Comparison of ENCODE assay signal across 7 cellular contexts in the genomic region with DNA sequence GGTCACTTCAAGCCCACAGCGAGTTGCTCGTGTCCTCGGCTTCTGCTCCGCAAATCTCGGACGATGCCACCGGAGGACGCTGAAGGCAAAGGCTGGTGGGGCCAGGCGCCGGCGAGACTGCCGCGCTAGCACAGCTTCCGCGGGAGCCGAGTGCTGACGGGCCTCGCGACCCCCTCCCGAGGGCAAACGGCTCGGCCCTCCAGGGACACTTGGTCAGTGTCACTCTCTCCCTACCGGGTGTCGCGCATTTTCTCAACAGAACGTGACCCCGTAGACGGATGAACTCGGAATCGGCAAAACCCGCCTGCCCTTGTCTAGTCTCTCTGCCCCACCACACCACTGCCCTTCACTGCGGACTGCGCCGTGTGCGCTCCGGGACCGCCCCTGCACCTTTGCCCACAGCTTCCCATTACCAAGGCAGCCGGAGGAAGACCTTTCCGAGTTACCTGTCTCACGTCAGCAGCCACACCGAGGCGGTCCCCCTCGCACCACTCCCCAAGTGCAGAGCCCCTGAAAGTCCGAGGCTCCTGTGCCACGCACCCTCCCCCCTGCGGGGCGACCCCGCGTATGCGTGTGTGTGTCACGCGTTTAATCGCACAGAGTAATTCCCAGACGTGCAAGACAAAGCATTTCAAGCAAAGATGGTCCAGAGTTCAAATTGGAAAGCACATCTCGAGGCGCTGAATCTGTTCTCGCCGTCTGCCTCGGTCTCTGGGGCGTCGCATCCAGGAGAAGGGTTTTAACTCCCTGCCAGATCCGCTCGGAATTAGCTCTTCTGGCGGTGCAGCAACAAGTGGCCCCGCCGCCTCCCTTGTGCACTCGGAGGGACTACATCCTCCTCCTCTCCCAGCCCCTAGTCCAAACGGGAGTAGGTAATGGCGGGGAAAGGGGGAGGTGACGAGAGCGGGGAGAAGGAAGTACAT.
DNase-seq lines count a peak whose midpoint lies in the region; ATAC-seq and TF ChIP-seq lines count a peak whose summit lies in the region.

No MANE protein-coding gene starts in this region.

- H3K4me3 ChIP-seq in KMS-11 (IDR thresholded peaks at IDR 0.05; ENCODE audit: insufficient read depth, low read depth, low read length) (peak overlapping the region; percentile 24), cardiac muscle cell (peak overlapping the region; percentile 41), rectal smooth muscle tissue (ENCODE audit: low read length) (peak overlapping the region; percentile 42)

- no peaks in the 10 kb centered on the region for H3K36me3 Mint-ChIP-seq in activated T-cell treated with anti-CD3 and anti-CD28 coated beads, Interleukin-2, amount 50 U/mL, for 24 hours (ENCODE audit: low read depth)

- peaks cover 90% of the 10 kb centered on the region for H3K27me3 Mint-ChIP-seq in activated T-cell treated with anti-CD3 and anti-CD28 coated beads, Interleukin-2, amount 50 U/mL, for 24 hours

- H3K36me3 ChIP-seq in KMS-11 (ENCODE audit: insufficient read depth) (no peaks in the 10 kb centered on the region), cardiac muscle cell (no peaks in the 10 kb centered on the region), rectal smooth muscle tissue (ENCODE audit: control insufficient read depth, insufficient read depth, low read length) (no peaks in the 10 kb centered on the region)

- in situ Hi-C loops in G401 (cut with HindIII; ENCODE audit: low sequenced_read_pairs), result no loop called here

- DNase-seq in G401 (ENCODE audit: low spot score) (peak; percentile 13), cardiac muscle cell (ENCODE audit: low read depth in 1 of 2, low spot score in 1 of 2) (peak; percentile 29 to 69), mucosa of gallbladder (ENCODE audit: low spot score) (no peak)
- peak; percentile 52 for DNase-seq in activated T-cell treated with anti-CD3 and anti-CD28 coated beads, Interleukin-2, amount 50 U/mL, for 24 hours

- H3K9me3 Mint-ChIP-seq in activated T-cell treated with anti-CD3 and anti-CD28 coated beads, Interleukin-2, amount 50 U/mL, for 24 hours, result no peaks in the 10 kb centered on the region

- TF ChIP-seq CTCF in KMS-11 (conservative IDR thresholded peaks at IDR 0.05; ENCODE audit: low read depth, low read length), result no peak
- TF ChIP-seq CTCF in cardiac muscle cell (IDR thresholded peaks at IDR 0.05; ENCODE audit: low read depth, low read length), result no peak

- peaks cover 19% of the 10 kb centered on the region for H3K4me1 ChIP-seq in KMS-11 (ENCODE audit: low read depth, poor library complexity, severe bottlenecking)
- peaks cover 12% of the 10 kb centered on the region for H3K4me1 ChIP-seq in cardiac muscle cell (ENCODE audit: low read depth)
- peaks cover 2% of the 10 kb centered on the region for H3K4me1 ChIP-seq in rectal smooth muscle tissue (ENCODE audit: control insufficient read depth, insufficient read depth, low read length)

- no peaks in the 10 kb centered on the region for H3K9me3 ChIP-seq in cardiac muscle cell (ENCODE audit: low read depth)

- H3K27me3 ChIP-seq in KMS-11 (ENCODE audit: insufficient read depth, low read depth) (no peaks in the 10 kb centered on the region), cardiac muscle cell (peaks cover 90% of the 10 kb centered on the region), rectal smooth muscle tissue (ENCODE audit: control insufficient read depth, insufficient read depth, low read length) (peaks cover 43% of the 10 kb centered on the region)

- H3K79me2 ChIP-seq in KMS-11 (ENCODE audit: insufficient read depth, low read depth), result peaks cover 19% of the 10 kb centered on the region; the same call in 1 of the 2 replicates

- peak overlapping the region; percentile 88 for H3K27ac ChIP-seq in KMS-11
- no peak overlapping the region for H3K27ac ChIP-seq in cardiac muscle cell
- no peak overlapping the region for H3K27ac ChIP-seq in rectal smooth muscle tissue (ENCODE audit: low read depth, low read length)

- no peak for ATAC-seq in HG02870 (IDR thresholded peaks at IDR 0.05; ENCODE audit: unreplicated experiment)

- peak overlapping the region; percentile 29 for H3K27ac Mint-ChIP-seq in activated T-cell treated with anti-CD3 and anti-CD28 coated beads, Interleukin-2, amount 50 U/mL, for 24 hours

- H2AFZ ChIP-seq in KMS-11 (ENCODE audit: low read depth), result peak overlapping the region; percentile 75

- peak overlapping the region; percentile 92 for H3K4me2 ChIP-seq in KMS-11

- H3K4me1 Mint-ChIP-seq in activated T-cell treated with anti-CD3 and anti-CD28 coated beads, Interleukin-2, amount 50 U/mL, for 24 hours (ENCODE audit: low read depth), result peaks cover 40% of the 10 kb centered on the region

- H3K9ac ChIP-seq in KMS-11, result peak overlapping the region; percentile 88; the same call in 1 of the 2 replicates
- H3K9ac ChIP-seq in rectal smooth muscle tissue (ENCODE audit: low read length), result no peak overlapping the region

- H4K20me1 ChIP-seq in KMS-11 (ENCODE audit: insufficient read depth), result no peaks in the 10 kb centered on the region

- H3K4me3 Mint-ChIP-seq in activated T-cell treated with anti-CD3 and anti-CD28 coated beads, Interleukin-2, amount 50 U/mL, for 24 hours, result peak overlapping the region; percentile 69
